In the genomic region with DNA sequence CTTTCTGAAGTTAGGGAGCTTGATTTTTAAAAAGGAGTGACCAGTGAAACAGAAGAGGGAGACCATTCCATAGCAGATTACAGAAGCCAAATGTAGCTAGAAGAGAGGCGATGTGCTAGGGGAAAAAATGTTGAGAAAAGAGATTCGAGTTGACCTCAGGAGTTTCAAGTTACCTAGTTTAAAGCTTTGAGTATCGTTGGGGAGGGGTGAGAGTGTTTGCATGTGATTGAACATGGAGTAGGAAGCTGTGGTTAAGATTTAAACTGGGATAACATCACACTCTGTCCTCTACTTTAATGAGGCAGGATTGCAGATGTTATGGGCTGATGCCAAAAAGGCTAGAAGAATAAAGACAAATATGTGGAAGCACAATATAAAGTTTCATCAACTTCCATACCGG, we compare ENCODE assay signal across 18 cellular contexts. TPM values are rescaled to one million over a fixed set of nuclear protein-coding genes. Genes with fewer than 3 reads are reported as not detected.
DNase-seq lines count a peak whose midpoint lies in the region; ATAC-seq and TF ChIP-seq lines count a peak whose summit lies in the region.
"Had no signal": no experiment of that assay in that cellular context is flagged by ENCODE, and none has a peak within 500 bp of the region (broad histone marks: within the 10 kb centered on the region; RNA-seq: fewer than 3 reads in every experiment).

No MANE protein-coding gene starts in this region.

- ATAC-seq in effector memory CD8-positive, alpha-beta T cell (replicated peaks) = no peak
- ATAC-seq in GM18511 (IDR thresholded peaks at IDR 0.05; ENCODE audit: unreplicated experiment) = no peak
- ATAC-seq in left cardiac atrium = no peak
- ATAC-seq: HepG2, left ventricle myocardium superior had no signal

- POLR2A ChIA-PET in MCF 10A (lab: Yijun Ruan, JAX) = interaction anchor here (0.5 to 3.3 kb wide), 9 partner anchors 10 to 289 kb away, joined by 3 to 16 read pairs (median 3); partner anchors contain the start of genes CSRNP2 and SLC11A2

- DNase-seq in MCF 10A (ENCODE audit: unreplicated experiment) (peak; percentile 6), mammary epithelial cell (no peak), left cardiac atrium (no peak), WERI-Rb-1 (no peak)
- DNase-seq in T-helper 2 cell treated with Interferon-gamma antibody and Interleukin-4, amounts not matched to agents 5 μg/mL and 100 μg/mL, for 36 hours (ENCODE audit: low spot score) = no peak
- no peak for DNase-seq in effector memory CD8-positive, alpha-beta T cell
- DNase-seq: activated CD4-positive, alpha-beta T cell treated with anti-CD3 and anti-CD28 coated beads for 4 hours; activated T-cell treated with anti-CD3 and anti-CD28 coated beads, Interleukin-2, amount 50 U/mL, for 1 hour; amniotic stem cell; erythroblast; left ventricle myocardium superior; NCI-H187; NCI-H524 treated with DMSO at 0.1 percent for 48 hours; SHP77; sigmoid colon had no signal

- no peaks in the 10 kb centered on the region for H4K20me1 ChIP-seq in mammary epithelial cell (ENCODE audit: insufficient read depth, low read length)

- H3K79me2 ChIP-seq in mammary epithelial cell (ENCODE audit: insufficient read depth, low read length) = peaks cover 25% of the 10 kb centered on the region

- no peaks in the 10 kb centered on the region for H3K27me3 Mint-ChIP-seq in MCF 10A (ENCODE audit: insufficient read depth, unreplicated experiment)
- H3K27me3 Mint-ChIP-seq in T-helper 2 cell treated with Interferon-gamma antibody and Interleukin-4, amounts not matched to agents 5 μg/mL and 100 μg/mL, for 36 hours (ENCODE audit: low read depth) = no peaks in the 10 kb centered on the region
- H3K27me3 Mint-ChIP-seq in effector memory CD8-positive, alpha-beta T cell = no peaks in the 10 kb centered on the region

- dilution Hi-C loops in mammary epithelial cell (cut with HindIII; ENCODE audit: low sequenced_read_pairs) = loop anchor here (25.0 kb wide), 1 partner anchor 186 kb away; the partner anchor contains the start of gene DAZAP2

- 66% methylated on average over 4 of the region's 4 CpGs for WGBS in mammary epithelial cell (ENCODE audit: low coverage, missing lambda C conversion rate)

- in situ Hi-C loops in mammary epithelial cell (cut with MboI; ENCODE audit: low sequenced_read_pairs in 2 of 2) = no loop called here

- peaks cover 66% of the 10 kb centered on the region for H3K36me3 Mint-ChIP-seq in MCF 10A (ENCODE audit: insufficient read depth, unreplicated experiment)
- H3K36me3 Mint-ChIP-seq in T-helper 2 cell treated with Interferon-gamma antibody and Interleukin-4, amounts not matched to agents 5 μg/mL and 100 μg/mL, for 36 hours (ENCODE audit: low read depth) = peaks cover 35% of the 10 kb centered on the region
- H3K36me3 Mint-ChIP-seq in effector memory CD8-positive, alpha-beta T cell (ENCODE audit: insufficient read depth) = peaks cover 69% of the 10 kb centered on the region

- intact Hi-C loops in MCF 10A (cut with micrococcal nuclease) = no loop called here
- intact Hi-C loops in mammary epithelial cell (cut with micrococcal nuclease) = no loop called here
- intact Hi-C loops in left cardiac atrium (cut with DNase I) = no loop called here

- no peak overlapping the region for H3K9ac ChIP-seq in mammary epithelial cell (ENCODE audit: insufficient read depth, low read length)

- no peaks in the 10 kb centered on the region for H3K9me3 Mint-ChIP-seq in MCF 10A (ENCODE audit: unreplicated experiment)
- no peaks in the 10 kb centered on the region for H3K9me3 Mint-ChIP-seq in T-helper 2 cell treated with Interferon-gamma antibody and Interleukin-4, amounts not matched to agents 5 μg/mL and 100 μg/mL, for 36 hours
- H3K9me3 Mint-ChIP-seq in effector memory CD8-positive, alpha-beta T cell = no peaks in the 10 kb centered on the region

- H3K9me3 ChIP-seq in mammary epithelial cell (replicated peaks; ENCODE audit: insufficient read depth, low read length) = no peaks in the 10 kb centered on the region
- H3K9me3 ChIP-seq in WERI-Rb-1 (ENCODE audit: severe bottlenecking) = no peaks in the 10 kb centered on the region
- H3K9me3 ChIP-seq: sigmoid colon had no signal

- no peaks in the 10 kb centered on the region for H3K27me3 ChIP-seq in mammary epithelial cell (ENCODE audit: insufficient read depth, low read length)
- no peaks in the 10 kb centered on the region for H3K27me3 ChIP-seq in WERI-Rb-1 (ENCODE audit: insufficient read depth, low read depth, severe bottlenecking)
- H3K27me3 ChIP-seq: cardiac muscle cell, sigmoid colon had no signal

- peak overlapping the region; percentile 31 for H3K4me3 Mint-ChIP-seq in MCF 10A (ENCODE audit: unreplicated experiment)
- H3K4me3 Mint-ChIP-seq in T-helper 2 cell treated with Interferon-gamma antibody and Interleukin-4, amounts not matched to agents 5 μg/mL and 100 μg/mL, for 36 hours = peak overlapping the region; percentile 15
- H3K4me3 Mint-ChIP-seq in effector memory CD8-positive, alpha-beta T cell = no peak overlapping the region

- no peak overlapping the region for H3K4me2 ChIP-seq in mammary epithelial cell (ENCODE audit: insufficient read depth, low read depth, low read length)

- H3K4me1 ChIP-seq in mammary epithelial cell (ENCODE audit: insufficient read depth, low read length) = peaks cover 17% of the 10 kb centered on the region

- H3K4me1 Mint-ChIP-seq in MCF 10A (ENCODE audit: insufficient read depth, unreplicated experiment) = peaks cover 15% of the 10 kb centered on the region
- H3K4me1 Mint-ChIP-seq in T-helper 2 cell treated with Interferon-gamma antibody and Interleukin-4, amounts not matched to agents 5 μg/mL and 100 μg/mL, for 36 hours (ENCODE audit: low read depth) = peaks cover 23% of the 10 kb centered on the region
- peaks cover 22 to 25% of the 10 kb centered on the region in 2 donors for H3K4me1 Mint-ChIP-seq in effector memory CD8-positive, alpha-beta T cell (ENCODE audit: low read depth in 2 of 2)

- no peak overlapping the region for H3K27ac ChIP-seq in mammary epithelial cell (ENCODE audit: insufficient read depth, low read depth, low read length)
- no peak overlapping the region for H3K27ac ChIP-seq in WERI-Rb-1
- H3K27ac ChIP-seq: cardiac muscle cell, sigmoid colon had no signal

- peaks cover 14% of the 10 kb centered on the region for H3K36me3 ChIP-seq in mammary epithelial cell (ENCODE audit: insufficient read depth, low read length)
- peaks cover 49% of the 10 kb centered on the region for H3K36me3 ChIP-seq in WERI-Rb-1

- no peak for TF ChIP-seq CTCF in MCF 10A (IDR thresholded peaks at IDR 0.05; ENCODE audit: unreplicated experiment)
- no peak for TF ChIP-seq CTCF in mammary epithelial cell (conservative IDR thresholded peaks at IDR 0.05 in 1 of 2, IDR thresholded peaks at IDR 0.05 in 1 of 2; ENCODE audit: extremely low read depth in 1 of 2, insufficient read depth in 1 of 2, low read depth in 1 of 2, low read length in 2 of 2)
- no peak for TF ChIP-seq CTCF in WERI-Rb-1 (IDR thresholded peaks at IDR 0.05; ENCODE audit: low read depth, low read length)

- CTCF ChIA-PET in MCF 10A (lab: Yijun Ruan, JAX) (interaction anchor here (0.6 to 0.8 kb wide), 5 partner anchors 65 to 920 kb away, joined by 3 to 5 read pairs (median 3); no protein-coding TSS in a partner anchor), mammary epithelial cell (lab: Charles Lee; ENCODE audit: low non-redundant PET) (no interaction called here)

- no TSS peak for BruUV-seq in MCF 10A (replicated peaks; lab: Mats Ljungman, UMichigan)
- BruUV-seq in mammary epithelial cell (replicated peaks; lab: Mats Ljungman, UMichigan) = no TSS peak

- H3K4me3 ChIP-seq in mammary epithelial cell (replicated peaks in 1 of 3; ENCODE audit: insufficient read depth in 1 of 3, low read depth in 2 of 3, low read length in 3 of 3) (no peak overlapping the region), WERI-Rb-1 (ENCODE audit: low read depth, low read length) (no peak overlapping the region)
- H3K4me3 ChIP-seq: cardiac muscle cell, sigmoid colon had no signal

- H3K27ac Mint-ChIP-seq in MCF 10A (ENCODE audit: low read depth, unreplicated experiment) = no peak overlapping the region
- no peak overlapping the region for H3K27ac Mint-ChIP-seq in T-helper 2 cell treated with Interferon-gamma antibody and Interleukin-4, amounts not matched to agents 5 μg/mL and 100 μg/mL, for 36 hours
- peak overlapping the region; percentile 29 to 66 for H3K27ac Mint-ChIP-seq in effector memory CD8-positive, alpha-beta T cell

- no peak overlapping the region for H2AFZ ChIP-seq in mammary epithelial cell (ENCODE audit: low read depth, low read length)

RNA-seq across cellular contexts. Expression of gene LETMD1, which starts 3.7 kb away (rescaled TPM):
- total RNA-seq in MCF 10A (2022) = 60.5 and 65.8 TPM in 2 replicates
- total RNA-seq in mammary epithelial cell = 10 to 100 TPM; 40.8 to 54.9 TPM
- polyA plus RNA-seq in mammary epithelial cell = 34.7 TPM
- polyA minus RNA-seq in mammary epithelial cell = 54.0 TPM
- 10 to 100 TPM; 23.7 to 26.7 TPM for total RNA-seq in left cardiac atrium

RNA-seq across cellular contexts. Expression of gene SLC11A2, which starts 25.6 kb away (rescaled TPM):
- total RNA-seq in MCF 10A (2022) = 45.6 and 60.9 TPM in 2 replicates
- total RNA-seq in mammary epithelial cell = 10 to 100 TPM; 42.5 to 56.3 TPM
- 23.9 TPM for polyA plus RNA-seq in mammary epithelial cell
- polyA minus RNA-seq in mammary epithelial cell = 143 TPM
- 10 to 100 TPM; 47.7 to 56.9 TPM for total RNA-seq in left cardiac atrium

RNA-seq across cellular contexts. Expression of gene CSRNP2, which starts 31.6 kb away (rescaled TPM):
- total RNA-seq in MCF 10A (2022) (41.4 and 46.3 TPM in 2 replicates), mammary epithelial cell (10 to 100 TPM; 40.1 to 53.3 TPM), left cardiac atrium (10 to 100 TPM; 18.9 to 22.6 TPM)
- polyA plus RNA-seq in mammary epithelial cell = 13.2 TPM
- polyA minus RNA-seq in mammary epithelial cell = 9.0 TPM

Comparison
In these comparisons a context has a peak if more than half of its experiments do, and no peak if none do; other contexts are left out.
1. H3K27ac Mint-ChIP-seq: peak in effector memory CD8-positive, alpha-beta T cell (2 of 2); none in MCF 10A (single experiment) and T-helper 2 cell treated with Interferon-gamma antibody and Interleukin-4, amounts not matched to agents 5 μg/mL and 100 μg/mL, for 36 hours (single experiment).
2. H3K4me3 Mint-ChIP-seq: peak in MCF 10A (single experiment) and T-helper 2 cell treated with Interferon-gamma antibody and Interleukin-4, amounts not matched to agents 5 μg/mL and 100 μg/mL, for 36 hours (single experiment); none in effector memory CD8-positive, alpha-beta T cell (0 of 2).